In the genomic region with DNA sequence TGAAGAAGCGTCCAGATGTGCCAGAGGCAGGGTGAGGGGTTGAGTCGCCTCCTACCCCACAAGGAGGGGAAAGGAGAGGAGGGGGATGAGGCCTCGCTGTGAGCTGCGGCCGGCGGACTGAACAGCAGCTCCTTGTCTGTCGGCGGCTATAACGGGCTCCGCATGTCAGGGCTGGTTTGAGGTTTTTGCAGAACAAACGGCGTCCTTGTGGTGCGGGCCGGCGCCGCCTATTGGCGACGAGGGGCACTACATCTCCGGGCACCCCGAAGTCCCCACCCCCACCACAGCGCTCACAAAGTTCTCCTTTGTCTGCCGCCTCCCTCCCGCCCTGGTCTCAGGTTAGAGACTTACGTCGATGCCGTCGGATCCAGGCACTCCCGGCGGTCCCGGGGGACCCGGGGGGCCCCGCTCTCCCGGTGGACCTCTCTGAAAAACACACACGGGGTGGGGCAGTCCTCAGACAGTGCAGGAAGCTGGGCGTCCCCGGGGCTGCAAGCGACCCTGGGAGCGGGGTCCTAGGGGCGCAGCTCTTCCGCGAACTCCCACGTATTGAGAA, we compare ENCODE assay signal across 8 cellular contexts. TPM values are rescaled to one million over a fixed set of nuclear protein-coding genes. Genes with fewer than 3 reads are reported as not detected.
A peak's percentile ranks its signal among the peaks of the same experiment; 100 is the strongest.
DNase-seq lines count a peak whose midpoint lies in the region; ATAC-seq and TF ChIP-seq lines count a peak whose summit lies in the region.

No MANE protein-coding gene starts in this region.

- ATAC-seq in GM21381 (IDR thresholded peaks at IDR 0.05; ENCODE audit: unreplicated experiment), result peak; percentile 57

- H3K36me3 ChIP-seq in left ventricle myocardium inferior (no peaks in the 10 kb centered on the region), tibial nerve (no peaks in the 10 kb centered on the region)

- H3K4me1 ChIP-seq in left ventricle myocardium inferior (peaks cover 28% of the 10 kb centered on the region), tibial nerve (peaks cover 0 to 31% (median 16%) of the 10 kb centered on the region in 4 donors)

- peak; percentile 96 for TF ChIP-seq CTCF in CD14-positive monocyte (IDR thresholded peaks at IDR 0.05)
- TF ChIP-seq CTCF in NB4 (IDR thresholded peaks at IDR 0.05; ENCODE audit: low read depth, low read length), result peak; percentile 70
- peak; percentile 93 for TF ChIP-seq CTCF in left ventricle myocardium inferior (IDR thresholded peaks at IDR 0.05; ENCODE audit: borderline replicate concordance)
- TF ChIP-seq CTCF in tibial nerve (IDR thresholded peaks at IDR 0.05), result peak; percentile 92 to 97 (median 94)

- H3K4me1 Mint-ChIP-seq in CD14-positive monocyte, result peaks cover 50% of the 10 kb centered on the region

- H3K27me3 ChIP-seq in left ventricle myocardium inferior (ENCODE audit: low read depth) (peaks cover 57% of the 10 kb centered on the region), tibial nerve (peaks cover 0 to 27% of the 10 kb centered on the region in 2 donors)

- TF ChIP-seq EP300 in tibial nerve (IDR thresholded peaks at IDR 0.05), result peak in 1 of 2 donors; percentile 47

- DNase-seq in CD14-positive monocyte (ENCODE audit: low spot score) (peak; percentile 83), NB4 (ENCODE audit: low read depth) (peak; percentile 92), T-helper 1 cell (peak; percentile 61 to 91 (median 75)), amniotic stem cell (lab: John Stamatoyannopoulos, UW) (peak; percentile 43), left ventricle myocardium inferior (peak; percentile 79), posterior cingulate gyrus (peak; percentile 78 to 98 (median 88)), tibial nerve (ENCODE audit: low spot score in 2 of 2) (peak; percentile 67 to 77)

- H3K4me3 ChIP-seq in NB4 (ENCODE audit: low read depth, low read length) (no peak overlapping the region), left ventricle myocardium inferior (peak overlapping the region; percentile 66), tibial nerve (peak overlapping the region; percentile 24 to 48 (median 40))

- peak overlapping the region in 1 of 7 donors; percentile 83 for H3K27ac Mint-ChIP-seq in CD14-positive monocyte

- peak; percentile 39 for TF ChIP-seq POLR2A in NB4 (IDR thresholded peaks at IDR 0.05; ENCODE audit: extremely low read depth, insufficient read length)
- peak in 1 of 2 donors; percentile 38 for TF ChIP-seq POLR2A in tibial nerve (IDR thresholded peaks at IDR 0.05)

- H3K4me3 Mint-ChIP-seq in CD14-positive monocyte, result peak overlapping the region; percentile 83 to 94

- 1 to 3% methylated on average over 20 to 33 of the region's 42 CpGs for WGBS in tibial nerve, 2 donors

- peaks cover 7 to 12% of the 10 kb centered on the region in 2 donors for H3K36me3 Mint-ChIP-seq in CD14-positive monocyte

- peaks cover 0 to 12% (median 6%) of the 10 kb centered on the region in 7 donors for H3K9me3 Mint-ChIP-seq in CD14-positive monocyte

- H3K9me3 ChIP-seq in left ventricle myocardium inferior (replicated peaks) (no peaks in the 10 kb centered on the region), tibial nerve (no peaks in the 10 kb centered on the region)

- H3K27ac ChIP-seq in left ventricle myocardium inferior (replicated peaks), result no peak overlapping the region
- peak overlapping the region; percentile 0 to 73 (median 46) for H3K27ac ChIP-seq in tibial nerve

- intact Hi-C loops in CD14-positive monocyte (cut with micrococcal nuclease), result loop anchor here (5.0 to 10.0 kb wide), 3 partner anchors 61 to 168 kb away; partner anchors contain the start of gene ZMPSTE24 (in 1 of the 2)
- intact Hi-C loops in left ventricle myocardium inferior (cut with micrococcal nuclease), result no loop called here
- intact Hi-C loops in posterior cingulate gyrus (cut with DNase I), result loop anchor here (2.0 to 10.0 kb wide), 3 partner anchors 57 to 231 kb away; partner anchors contain the start of genes RLF and ZMPSTE24

- peaks cover 34 to 56% (median 51%) of the 10 kb centered on the region in 3 donors for H3K27me3 Mint-ChIP-seq in CD14-positive monocyte (ENCODE audit: low read depth in 3 of 3)

RNA-seq across cellular contexts. Expression of gene COL9A2, which starts 1.8 kb away (rescaled TPM):
- polyA plus RNA-seq in CD14-positive monocyte, result 1 to 10 TPM; 2.0 to 2.6 TPM
- total RNA-seq in left ventricle myocardium inferior (0.27 TPM), tibial nerve (1 to 10 TPM; 3.3 to 8.8 (median 7.0) TPM)

RNA-seq across cellular contexts. Expression of gene ZMPSTE24, which starts 57.3 kb away (rescaled TPM):
- 10 to 100 TPM; 36.0 to 45.6 TPM for polyA plus RNA-seq in CD14-positive monocyte
- total RNA-seq in left ventricle myocardium inferior (33.8 TPM), tibial nerve (10 to 100 TPM; 27.0 to 51.1 (median 32.1) TPM)

RNA-seq across cellular contexts. Expression of gene SMAP2, which starts 58.2 kb away (rescaled TPM):
- 100 to 1,000 TPM; 359 to 382 TPM for polyA plus RNA-seq in CD14-positive monocyte
- total RNA-seq in left ventricle myocardium inferior, result 15.0 TPM
- total RNA-seq in tibial nerve, result 10 to 100 TPM; 36.7 to 55.2 (median 45.1) TPM
